In genomic region chr3:190513409-190514162, GRCh38 we compare ENCODE assay signal across 8 cellular contexts. TPM values are rescaled to one million over a fixed set of nuclear protein-coding genes. Genes with fewer than 3 reads are reported as not detected.
DNase-seq lines count a peak whose midpoint lies in the region; ATAC-seq and TF ChIP-seq lines count a peak whose summit lies in the region.

A gene with protein sequence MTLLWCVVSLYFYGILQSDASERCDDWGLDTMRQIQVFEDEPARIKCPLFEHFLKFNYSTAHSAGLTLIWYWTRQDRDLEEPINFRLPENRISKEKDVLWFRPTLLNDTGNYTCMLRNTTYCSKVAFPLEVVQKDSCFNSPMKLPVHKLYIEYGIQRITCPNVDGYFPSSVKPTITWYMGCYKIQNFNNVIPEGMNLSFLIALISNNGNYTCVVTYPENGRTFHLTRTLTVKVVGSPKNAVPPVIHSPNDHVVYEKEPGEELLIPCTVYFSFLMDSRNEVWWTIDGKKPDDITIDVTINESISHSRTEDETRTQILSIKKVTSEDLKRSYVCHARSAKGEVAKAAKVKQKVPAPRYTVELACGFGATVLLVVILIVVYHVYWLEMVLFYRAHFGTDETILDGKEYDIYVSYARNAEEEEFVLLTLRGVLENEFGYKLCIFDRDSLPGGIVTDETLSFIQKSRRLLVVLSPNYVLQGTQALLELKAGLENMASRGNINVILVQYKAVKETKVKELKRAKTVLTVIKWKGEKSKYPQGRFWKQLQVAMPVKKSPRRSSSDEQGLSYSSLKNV (plus strand): TSS chr3:190514085. CDS start chr3:190564290, 50,205 bp downstream.

- H3K27ac ChIP-seq in colonic mucosa, result peak within 1 kb of the TSS; percentile 72

- H3K36me3 ChIP-seq in colonic mucosa, result no peaks in the 10 kb centered on the region

- ATAC-seq in GM18909 (IDR thresholded peaks at IDR 0.05; ENCODE audit: poor library complexity, unreplicated experiment) (peak; percentile 98), HG03196 (IDR thresholded peaks at IDR 0.05; ENCODE audit: unreplicated experiment) (peak; percentile 100)

- intact Hi-C loops in colonic mucosa (cut with DNase I), result no loop called here

- DNase-seq in AG10803 (ENCODE audit: low read depth) (peak; percentile 94), NCI-H460 (ENCODE audit: extremely low read depth, low read depth) (peak; percentile 86), colonic mucosa (peak; percentile 94), left kidney (ENCODE audit: low read depth, low spot score) (peak; percentile 97)
- DNase-seq in activated CD4-positive, alpha-beta T cell treated with anti-CD3 and anti-CD28 coated beads for 4 hours, result peak; percentile 82 to 84
- peak; percentile 82 for DNase-seq in stimulated activated CD4-positive, alpha-beta T cell treated with anti-CD3 and anti-CD28 coated beads, Interleukin-1b, Interleukin-23, amount 100 ng/mL, for 48 hours

- H3K9ac ChIP-seq in colonic mucosa (ENCODE audit: low read depth in 2 of 2, low read length in 2 of 2), result peak within 1 kb of the TSS; percentile 58 to 77

- H3K9me3 ChIP-seq in colonic mucosa, result no peaks in the 10 kb centered on the region

- TF ChIP-seq CTCF in AG10803 (conservative IDR thresholded peaks at IDR 0.05; ENCODE audit: low read length), result no peak
- TF ChIP-seq CTCF in colonic mucosa (IDR thresholded peaks at IDR 0.05), result peak; percentile 82

- no peaks in the 10 kb centered on the region for H3K4me1 ChIP-seq in colonic mucosa

- no peaks in the 10 kb centered on the region for H3K27me3 ChIP-seq in colonic mucosa

- H3K4me3 ChIP-seq in AG10803 (ENCODE audit: low read length), result peak within 1 kb of the TSS; percentile 87
- peak within 1 kb of the TSS; percentile 86 for H3K4me3 ChIP-seq in colonic mucosa

RNA-seq across cellular contexts. Expression of the gene that starts here (rescaled TPM):
- 39.8 and 39.9 TPM in 2 replicates for total RNA-seq in NCI-H460 (2014; rRNA removed; shearing (Covaris generic))
- 10.2 and 15.8 TPM in 2 replicates for polyA plus RNA-seq in NCI-H460 (2014; cell fraction: nucleus; rRNA removed)
- total RNA-seq in colonic mucosa, result 1 to 10 TPM; 3.9 to 5.0 TPM

Comparison
In these comparisons a context has a peak if more than half of its experiments do, and no peak if none do; other contexts are left out.
1. Peak in every context shown above with its lines: DNase-seq, ATAC-seq, H3K4me3 ChIP-seq and H3K27ac ChIP-seq.